Comparison of ENCODE assay signal across 11 cellular contexts in the genomic region with DNA sequence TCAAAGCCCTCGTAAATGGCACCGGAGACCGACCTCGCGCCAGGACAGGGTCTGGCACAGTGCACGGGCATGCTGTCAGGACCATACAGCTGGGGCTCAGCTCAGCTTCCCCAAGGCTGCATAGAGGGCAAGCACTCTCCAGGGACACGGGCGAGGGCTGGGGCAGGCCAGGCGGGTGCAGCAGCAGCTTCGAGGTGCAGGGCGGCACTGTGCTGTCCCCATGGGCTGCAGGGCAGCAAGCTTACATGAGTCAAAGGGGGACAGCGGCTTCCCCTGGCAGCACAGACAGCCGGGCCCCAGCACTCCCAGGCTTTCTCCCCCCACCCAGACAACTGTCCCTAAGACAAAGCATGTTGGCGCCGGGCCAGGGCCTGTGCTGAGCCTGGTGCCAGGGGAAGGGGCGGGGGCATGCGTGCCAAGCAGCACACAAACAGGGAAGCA. TPM values are rescaled to one million over a fixed set of nuclear protein-coding genes. Genes with fewer than 3 reads are reported as not detected.
DNase-seq lines count a peak whose midpoint lies in the region; ATAC-seq and TF ChIP-seq lines count a peak whose summit lies in the region.
"Had no signal": no experiment of that assay in that cellular context is flagged by ENCODE, and none has a peak within 500 bp of the region (broad histone marks: within the 10 kb centered on the region; RNA-seq: fewer than 3 reads in every experiment).

No MANE protein-coding gene starts in this region.

- TF ChIP-seq CTCF in chondrocyte (IDR thresholded peaks at IDR 0.05) = no peak

- no peak for ATAC-seq in GM21619 (IDR thresholded peaks at IDR 0.05; ENCODE audit: unreplicated experiment)
- no peak for ATAC-seq in GM21367 (IDR thresholded peaks at IDR 0.05; ENCODE audit: unreplicated experiment)
- ATAC-seq in activated CD8-positive, alpha-beta T cell treated with anti-CD3 and anti-CD28 coated beads, Interleukin-2, amount 10 ng/mL, durations not matched to agents 7 days and 5 days = no peak
- ATAC-seq: right lobe of liver had no signal

- no peaks in the 10 kb centered on the region for H3K27me3 Mint-ChIP-seq in chondrocyte (ENCODE audit: low read depth)
- H3K27me3 Mint-ChIP-seq in activated CD8-positive, alpha-beta T cell treated with anti-CD3 and anti-CD28 coated beads, Interleukin-2, amount 10 ng/mL, durations not matched to agents 7 days and 5 days (ENCODE audit: low read depth) = no peaks in the 10 kb centered on the region
- H3K27me3 Mint-ChIP-seq: activated CD4-positive, alpha-beta T cell treated with anti-CD3 and anti-CD28 coated beads, Interleukin-2, amount 10 ng/mL, durations not matched to agents 7 days and 5 days had no signal

- CTCF ChIA-PET in activated CD8-positive, alpha-beta T cell treated with anti-CD3 and anti-CD28 coated beads, Interleukin-2, amount 10 ng/mL, durations not matched to agents 7 days and 5 days (lab: Charles Lee) = no interaction called here

- H3K4me1 Mint-ChIP-seq in chondrocyte (ENCODE audit: low read depth) = peaks cover 40% of the 10 kb centered on the region
- peaks cover 4% of the 10 kb centered on the region for H3K4me1 Mint-ChIP-seq in activated CD8-positive, alpha-beta T cell treated with anti-CD3 and anti-CD28 coated beads, Interleukin-2, amount 10 ng/mL, durations not matched to agents 7 days and 5 days (ENCODE audit: low read depth)

- no peak overlapping the region for H3K27ac Mint-ChIP-seq in chondrocyte (ENCODE audit: unreplicated experiment)
- H3K27ac Mint-ChIP-seq in activated CD8-positive, alpha-beta T cell treated with anti-CD3 and anti-CD28 coated beads, Interleukin-2, amount 10 ng/mL, durations not matched to agents 7 days and 5 days = no peak overlapping the region
- H3K27ac Mint-ChIP-seq: activated CD4-positive, alpha-beta T cell treated with anti-CD3 and anti-CD28 coated beads, Interleukin-2, amount 10 ng/mL, durations not matched to agents 7 days and 5 days had no signal

- H3K9me3 Mint-ChIP-seq in chondrocyte (ENCODE audit: low read depth) = no peaks in the 10 kb centered on the region
- H3K9me3 Mint-ChIP-seq in activated CD8-positive, alpha-beta T cell treated with anti-CD3 and anti-CD28 coated beads, Interleukin-2, amount 10 ng/mL, durations not matched to agents 7 days and 5 days (ENCODE audit: insufficient read depth) = no peaks in the 10 kb centered on the region
- H3K9me3 Mint-ChIP-seq: activated CD4-positive, alpha-beta T cell treated with anti-CD3 and anti-CD28 coated beads, Interleukin-2, amount 10 ng/mL, durations not matched to agents 7 days and 5 days had no signal

- no peak overlapping the region for H3K4me3 Mint-ChIP-seq in chondrocyte (ENCODE audit: unreplicated experiment)
- no peak overlapping the region for H3K4me3 Mint-ChIP-seq in activated CD8-positive, alpha-beta T cell treated with anti-CD3 and anti-CD28 coated beads, Interleukin-2, amount 10 ng/mL, durations not matched to agents 7 days and 5 days
- H3K4me3 Mint-ChIP-seq: activated CD4-positive, alpha-beta T cell treated with anti-CD3 and anti-CD28 coated beads, Interleukin-2, amount 10 ng/mL, durations not matched to agents 7 days and 5 days had no signal

- H3K36me3 Mint-ChIP-seq in chondrocyte (ENCODE audit: low read depth) = peaks cover 21% of the 10 kb centered on the region
- H3K36me3 Mint-ChIP-seq in activated CD8-positive, alpha-beta T cell treated with anti-CD3 and anti-CD28 coated beads, Interleukin-2, amount 10 ng/mL, durations not matched to agents 7 days and 5 days (ENCODE audit: low read depth) = no peaks in the 10 kb centered on the region

- POLR2A ChIA-PET in activated CD8-positive, alpha-beta T cell treated with anti-CD3 and anti-CD28 coated beads, Interleukin-2, amount 10 ng/mL, durations not matched to agents 7 days and 5 days (lab: Charles Lee) = no interaction called here

- intact Hi-C loops in posterior cingulate gyrus (cut with DNase I) = loop anchor here (5.0 kb wide), 1 partner anchor 173 kb away; the partner anchor contains the start of gene SLC22A23

- peak; percentile 21 for DNase-seq in COLO668 (lab: John Stamatoyannopoulos, UW; ENCODE audit: unreplicated experiment)
- DNase-seq in NCI-H1092 treated with DMSO at 0.1 percent for 48 hours (lab: John Stamatoyannopoulos, UW) = peak; percentile 37
- peak; percentile 86 for DNase-seq in chondrocyte (ENCODE audit: low spot score)
- peak in 9 of 10 donors; percentile 22 to 92 (median 61) for DNase-seq in posterior cingulate gyrus
- no peak for DNase-seq in activated CD8-positive, alpha-beta T cell treated with anti-CD3 and anti-CD28 coated beads, Interleukin-2, amount 10 ng/mL, durations not matched to agents 7 days and 5 days
- DNase-seq: activated CD4-positive, alpha-beta T cell treated with anti-CD3 and anti-CD28 coated beads, Interleukin-2, amount 10 ng/mL, durations not matched to agents 7 days and 5 days; effector CD8-positive, alpha-beta T cell; NCI-H1694 had no signal

RNA-seq across cellular contexts. Expression of gene PSMG4, which starts 25.7 kb away (rescaled TPM):
- 16.2 to 24.7 TPM (median 17.2 TPM) in 3 replicates for total RNA-seq in chondrocyte
- total RNA-seq in activated CD8-positive, alpha-beta T cell treated with anti-CD3 and anti-CD28 coated beads, Interleukin-2, amount 10 ng/mL, durations not matched to agents 7 days and 5 days = 10 to 100 TPM; 35.3 to 35.5 TPM

RNA-seq across cellular contexts. Expression of gene TUBB2B, which starts 57.0 kb away (rescaled TPM):
- 109 to 119 TPM (median 117 TPM) in 3 replicates for total RNA-seq in chondrocyte
- not detected for total RNA-seq in activated CD8-positive, alpha-beta T cell treated with anti-CD3 and anti-CD28 coated beads, Interleukin-2, amount 10 ng/mL, durations not matched to agents 7 days and 5 days
- total RNA-seq: activated CD4-positive, alpha-beta T cell treated with anti-CD3 and anti-CD28 coated beads, Interleukin-2, amount 10 ng/mL, durations not matched to agents 7 days and 5 days had no signal

Comparison
In these comparisons a context has a peak if more than half of its experiments do, and no peak if none do; other contexts are left out.
1. RNA of gene TUBB2B, which starts 57.0 kb away (total RNA-seq): 109 to 119 TPM in chondrocyte; not detected in activated CD8-positive, alpha-beta T cell treated with anti-CD3 and anti-CD28 coated beads, Interleukin-2, amount 10 ng/mL, durations not matched to agents 7 days and 5 days; every median in the first group is over 100 times any median in the second.